Comparison of ENCODE assay signal across 16 cellular contexts in genomic region chr15:71219646-71220045, GRCh38.
A peak's percentile ranks its signal among the peaks of the same experiment; 100 is the strongest.
DNase-seq lines count a peak whose midpoint lies in the region; ATAC-seq and TF ChIP-seq lines count a peak whose summit lies in the region.
"Had no signal": no experiment of that assay in that cellular context is flagged by ENCODE, and none has a peak within 500 bp of the region (broad histone marks: within the 10 kb centered on the region; RNA-seq: fewer than 3 reads in every experiment).

No MANE protein-coding gene starts in this region.

- peaks cover 5% of the 10 kb centered on the region in 2 donors for H3K4me1 ChIP-seq in aorta (ENCODE audit: control insufficient read depth in 1 of 2, insufficient read depth in 2 of 2, low read length in 2 of 2)

- H3K36me3 ChIP-seq in aorta (ENCODE audit: control insufficient read depth in 1 of 2, insufficient read depth in 2 of 2, low read length in 1 of 2), result no peaks in the 10 kb centered on the region
- H3K36me3 ChIP-seq: ovary, upper lobe of left lung had no signal

- peak; percentile 33 for ATAC-seq in Right ventricle myocardium superior (ENCODE audit: poor library complexity)
- ATAC-seq in aorta (ENCODE audit: low FRiP score), result peak; percentile 34
- no peak for ATAC-seq in GM18520 (IDR thresholded peaks at IDR 0.05; ENCODE audit: unreplicated experiment)

- TF ChIP-seq CTCF in choroid plexus epithelial cell (conservative IDR thresholded peaks at IDR 0.05; ENCODE audit: low read depth, low read length), result no peak

- no peak for DNase-seq in Right ventricle myocardium superior
- no peak for DNase-seq in cardiac septum (ENCODE audit: low spot score)
- peak; percentile 91 for DNase-seq in choroid plexus epithelial cell (ENCODE audit: low read depth)
- DNase-seq in hepatic stellate cell (ENCODE audit: low spot score), result peak; percentile 53
- no peak for DNase-seq in aorta
- no peak for DNase-seq in activated naive CD4-positive, alpha-beta T cell (lab: John Stamatoyannopoulos, UW)
- DNase-seq in cerebellar nuclear complex (lab: John Stamatoyannopoulos, UW), result no peak
- DNase-seq: activated CD4-positive, CD25-positive, alpha-beta regulatory T cell; activated CD8-positive, alpha-beta memory T cell treated with anti-CD3 and anti-CD28 coated beads, Interleukin-2, amount 50 U/mL, for 48 hours; DMS 273 treated with DMSO at 0.1 percent for 48 hours; hypothalamus; NCI-H2171 treated with DMSO at 0.1 percent for 48 hours; ovary; upper lobe of left lung had no signal

- H3K9me3 ChIP-seq in aorta (ENCODE audit: control insufficient read depth, low read length), result no peaks in the 10 kb centered on the region
- H3K9me3 ChIP-seq: ovary, upper lobe of left lung had no signal

- intact Hi-C loops in Right ventricle myocardium superior (cut with DNase I), result no loop called here
- intact Hi-C loops in cardiac septum (cut with DNase I), result no loop called here
- intact Hi-C loops in aorta (cut with DNase I), result loop anchor here (5.0 kb wide), 2 partner anchors 58 to 102 kb away; partner anchors contain the start of gene THSD4 (in 2 of the 2)

- no peak overlapping the region for H3K4me3 ChIP-seq in choroid plexus epithelial cell (ENCODE audit: low read depth, low read length)
- no peak overlapping the region for H3K4me3 ChIP-seq in aorta (ENCODE audit: low read length in 2 of 2)
- H3K4me3 ChIP-seq: ovary, upper lobe of left lung had no signal

- 4 to 12% methylated on average over 2 of the region's 2 CpGs for WGBS in aorta, 2 donors

- H3K27ac ChIP-seq in aorta (ENCODE audit: low read depth in 1 of 2, low read length in 2 of 2), result peak overlapping the region in 1 of 2 donors; percentile 81
- H3K27ac ChIP-seq: HL-60, ovary had no signal

- H3K27me3 ChIP-seq in aorta (ENCODE audit: control insufficient read depth in 1 of 2, insufficient read depth in 2 of 2, low read length in 1 of 2), result no peaks in the 10 kb centered on the region
- H3K27me3 ChIP-seq: ovary, upper lobe of left lung had no signal

Comparison
In these comparisons a context has a peak if more than half of its experiments do, and no peak if none do; other contexts are left out.
1. DNase-seq: peak in choroid plexus epithelial cell (single experiment) and hepatic stellate cell (single experiment); none in Right ventricle myocardium superior (single experiment), cardiac septum (single experiment), aorta (0 of 2), activated naive CD4-positive, alpha-beta T cell (0 of 4) and cerebellar nuclear complex (0 of 2).
2. intact Hi-C loops: an anchor here in aorta (5.0 kb wide); none called in Right ventricle myocardium superior and cardiac septum.